Comparison of ENCODE assay signal across 8 cellular contexts in the genomic region with DNA sequence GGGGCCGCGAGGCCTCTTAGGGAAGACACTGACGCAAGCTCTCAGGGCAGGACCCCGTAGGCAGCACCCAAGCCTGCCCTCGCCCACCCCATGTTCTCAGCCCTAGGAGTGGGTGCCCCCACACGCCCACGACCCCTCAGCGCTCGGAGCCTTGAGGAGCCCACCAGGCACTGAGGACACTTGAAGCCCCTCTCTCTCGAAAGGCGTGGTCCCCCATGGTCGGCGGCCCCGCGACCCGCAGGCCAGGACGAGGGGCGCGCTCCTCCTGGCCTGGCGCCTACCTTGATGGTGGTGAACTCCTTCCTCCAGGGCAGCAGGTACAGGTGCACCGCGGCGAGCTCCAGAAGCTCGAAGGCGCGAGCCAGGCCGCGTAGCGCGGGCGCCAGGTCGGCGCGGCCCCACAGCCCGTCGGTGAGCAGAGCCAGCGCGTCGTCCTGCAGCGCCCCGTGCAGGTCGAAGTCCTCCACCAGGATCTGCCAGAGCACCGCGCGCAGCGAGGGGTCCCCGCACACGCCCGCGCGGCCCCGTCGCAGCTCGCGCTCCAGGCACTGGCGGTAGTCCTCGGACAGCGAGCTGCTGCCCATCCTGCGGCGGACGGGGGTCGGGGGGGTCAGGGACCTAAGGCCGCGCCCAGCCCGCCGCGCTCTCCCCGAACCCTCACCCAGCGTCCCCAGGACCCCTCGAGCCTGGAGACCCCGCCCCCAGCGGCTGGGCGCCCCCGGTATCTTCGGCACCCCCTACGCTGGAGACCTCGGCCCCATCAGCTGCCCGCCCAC. TPM values are rescaled to one million over a fixed set of nuclear protein-coding genes. Genes with fewer than 3 reads are reported as not detected.
DNase-seq lines count a peak whose midpoint lies in the region; ATAC-seq, FAIRE-seq and TF ChIP-seq lines count a peak whose summit lies in the region.

No MANE protein-coding gene starts in this region.

- TF ChIP-seq CTCF in epithelial cell of esophagus (IDR thresholded peaks at IDR 0.05; ENCODE audit: insufficient read depth, low read depth, low read length, missing control alignments), result no peak

- no peak for TF ChIP-seq POLR2A in GM12891 (IDR thresholded peaks at IDR 0.05; ENCODE audit: low read depth, low read length)

- H3K4me3 ChIP-seq in epithelial cell of esophagus (ENCODE audit: low read length), result peak overlapping the region; percentile 65

- FAIRE-seq in GM12891 (lab: Jason Lieb, UNC) (peak; percentile 43), urothelium cell line (lab: Jason Lieb, UNC) (peak; percentile 53)

- DNase-seq in ACHN (peak; percentile 86), GM12891 (ENCODE audit: insufficient read length, low spot score) (no peak), NCI-H1092 treated with DMSO at 0.1 percent for 48 hours (lab: John Stamatoyannopoulos, UW) (peak; percentile 31), epithelial cell of esophagus (ENCODE audit: low read depth) (peak; percentile 85), myocyte (ENCODE audit: low read depth) (peak; percentile 19), urothelium cell line (ENCODE audit: low spot score) (peak; percentile 62)
- peak; percentile 76 for DNase-seq in activated CD8-positive, alpha-beta memory T cell treated with anti-CD3 and anti-CD28 coated beads, Interleukin-2, amount 10 ng/mL, durations not matched to agents 7 days and 5 days

- in situ Hi-C loops in ACHN (cut with HindIII; ENCODE audit: low pct_ligation_motif_present, low pct_unique_long_range_greater_than_20kb, low sequenced_read_pairs), result no loop called here

- CTCF ChIA-PET in activated CD8-positive, alpha-beta memory T cell treated with anti-CD3 and anti-CD28 coated beads, Interleukin-2, amount 10 ng/mL, durations not matched to agents 7 days and 5 days (lab: Charles Lee), result interaction anchor here (0.6 to 7.0 kb wide), 47 partner anchors 8 to 906 kb away, joined by 3 to 93 read pairs (median 5); partner anchors contain the start of genes CDK10, CHMP1A, MC1R and SPATA33

- no peaks in the 10 kb centered on the region for H3K9me3 Mint-ChIP-seq in activated CD8-positive, alpha-beta memory T cell treated with anti-CD3 and anti-CD28 coated beads, Interleukin-2, amount 10 ng/mL, durations not matched to agents 7 days and 5 days (ENCODE audit: low read depth)

- peaks cover 27% of the 10 kb centered on the region for H3K4me1 Mint-ChIP-seq in activated CD8-positive, alpha-beta memory T cell treated with anti-CD3 and anti-CD28 coated beads, Interleukin-2, amount 10 ng/mL, durations not matched to agents 7 days and 5 days

- peak; percentile 35 for ATAC-seq in activated CD8-positive, alpha-beta memory T cell treated with anti-CD3 and anti-CD28 coated beads, Interleukin-2, amount 10 ng/mL, durations not matched to agents 7 days and 5 days
- ATAC-seq in HG02759 (IDR thresholded peaks at IDR 0.05; ENCODE audit: unreplicated experiment), result no peak

- peak overlapping the region; percentile 24 for H3K27ac Mint-ChIP-seq in activated CD8-positive, alpha-beta memory T cell treated with anti-CD3 and anti-CD28 coated beads, Interleukin-2, amount 10 ng/mL, durations not matched to agents 7 days and 5 days

- no peaks in the 10 kb centered on the region for H3K36me3 Mint-ChIP-seq in activated CD8-positive, alpha-beta memory T cell treated with anti-CD3 and anti-CD28 coated beads, Interleukin-2, amount 10 ng/mL, durations not matched to agents 7 days and 5 days

- H3K4me3 Mint-ChIP-seq in activated CD8-positive, alpha-beta memory T cell treated with anti-CD3 and anti-CD28 coated beads, Interleukin-2, amount 10 ng/mL, durations not matched to agents 7 days and 5 days, result peak overlapping the region; percentile 66

- no peaks in the 10 kb centered on the region for H3K27me3 Mint-ChIP-seq in activated CD8-positive, alpha-beta memory T cell treated with anti-CD3 and anti-CD28 coated beads, Interleukin-2, amount 10 ng/mL, durations not matched to agents 7 days and 5 days

TF ChIP-seq in GM12891, 5 proteins besides CTCF, POLR2A, EP300 and RAD21:
- TF ChIP-seq PAX5 (IDR thresholded peaks at IDR 0.05; ENCODE audit: insufficient read depth, low read length, severe bottlenecking) (no peak), TAF1 (IDR thresholded peaks at IDR 0.05; ENCODE audit: low read depth, low read length) (no peak), POU2F2 (IDR thresholded peaks at IDR 0.05; ENCODE audit: low read depth, low read length) (no peak), SPI1 (IDR thresholded peaks at IDR 0.05; ENCODE audit: low read depth, low read length) (no peak), POLR2AphosphoS5 (IDR thresholded peaks at IDR 0.05; ENCODE audit: low read depth, low read length) (no peak)

RNA-seq across cellular contexts. Expression of gene SPATA2L, which starts 0.7 kb away (rescaled TPM):
- polyA plus RNA-seq in GM12891 (2012; ENCODE audit: low read depth, missing spikeins), result 4.0 TPM
- 1 to 10 TPM; 5.8 to 7.4 TPM for total RNA-seq in activated CD8-positive, alpha-beta memory T cell treated with anti-CD3 and anti-CD28 coated beads, Interleukin-2, amount 10 ng/mL, durations not matched to agents 7 days and 5 days
- total RNA-seq in myocyte, result 15.0 and 15.4 TPM in 2 replicates
- polyA plus RNA-seq in myocyte (2012), result 7.7 TPM

RNA-seq across cellular contexts. Expression of gene CDK10, which starts 14.3 kb away (rescaled TPM):
- polyA plus RNA-seq in GM12891 (2012; ENCODE audit: low read depth, missing spikeins), result 28.9 TPM
- total RNA-seq in activated CD8-positive, alpha-beta memory T cell treated with anti-CD3 and anti-CD28 coated beads, Interleukin-2, amount 10 ng/mL, durations not matched to agents 7 days and 5 days, result 10 to 100 TPM; 80.5 to 94.2 TPM
- total RNA-seq in myocyte, result 43.3 and 43.6 TPM in 2 replicates
- 105 TPM for polyA plus RNA-seq in myocyte (2012)

RNA-seq across cellular contexts. Expression of gene VPS9D1, which starts 19.9 kb away (rescaled TPM):
- polyA plus RNA-seq in GM12891 (2012; ENCODE audit: low read depth, missing spikeins), result 2.4 TPM
- total RNA-seq in activated CD8-positive, alpha-beta memory T cell treated with anti-CD3 and anti-CD28 coated beads, Interleukin-2, amount 10 ng/mL, durations not matched to agents 7 days and 5 days, result 1 to 10 TPM; 3.6 to 4.6 TPM
- total RNA-seq in myocyte, result 10.5 and 10.6 TPM in 2 replicates
- 17.9 TPM for polyA plus RNA-seq in myocyte (2012)

RNA-seq across cellular contexts. Expression of gene ZNF276, which starts 20.5 kb away (rescaled TPM):
- 15.1 TPM for polyA plus RNA-seq in GM12891 (2012; ENCODE audit: low read depth, missing spikeins)
- 10 to 100 TPM; 38.0 to 58.1 TPM for total RNA-seq in activated CD8-positive, alpha-beta memory T cell treated with anti-CD3 and anti-CD28 coated beads, Interleukin-2, amount 10 ng/mL, durations not matched to agents 7 days and 5 days
- total RNA-seq in myocyte, result 11.3 and 19.8 TPM in 2 replicates
- 13.4 TPM for polyA plus RNA-seq in myocyte (2012)

RNA-seq across cellular contexts. Expression of gene SPATA33, which starts 43.2 kb away (rescaled TPM):
- 4.1 TPM for polyA plus RNA-seq in GM12891 (2012; ENCODE audit: low read depth, missing spikeins)
- total RNA-seq in activated CD8-positive, alpha-beta memory T cell treated with anti-CD3 and anti-CD28 coated beads, Interleukin-2, amount 10 ng/mL, durations not matched to agents 7 days and 5 days, result 10 to 100 TPM; 14.5 to 17.4 TPM
- total RNA-seq in myocyte, result 4.1 and 7.1 TPM in 2 replicates
- 6.3 TPM for polyA plus RNA-seq in myocyte (2012)
